In the genomic region with DNA sequence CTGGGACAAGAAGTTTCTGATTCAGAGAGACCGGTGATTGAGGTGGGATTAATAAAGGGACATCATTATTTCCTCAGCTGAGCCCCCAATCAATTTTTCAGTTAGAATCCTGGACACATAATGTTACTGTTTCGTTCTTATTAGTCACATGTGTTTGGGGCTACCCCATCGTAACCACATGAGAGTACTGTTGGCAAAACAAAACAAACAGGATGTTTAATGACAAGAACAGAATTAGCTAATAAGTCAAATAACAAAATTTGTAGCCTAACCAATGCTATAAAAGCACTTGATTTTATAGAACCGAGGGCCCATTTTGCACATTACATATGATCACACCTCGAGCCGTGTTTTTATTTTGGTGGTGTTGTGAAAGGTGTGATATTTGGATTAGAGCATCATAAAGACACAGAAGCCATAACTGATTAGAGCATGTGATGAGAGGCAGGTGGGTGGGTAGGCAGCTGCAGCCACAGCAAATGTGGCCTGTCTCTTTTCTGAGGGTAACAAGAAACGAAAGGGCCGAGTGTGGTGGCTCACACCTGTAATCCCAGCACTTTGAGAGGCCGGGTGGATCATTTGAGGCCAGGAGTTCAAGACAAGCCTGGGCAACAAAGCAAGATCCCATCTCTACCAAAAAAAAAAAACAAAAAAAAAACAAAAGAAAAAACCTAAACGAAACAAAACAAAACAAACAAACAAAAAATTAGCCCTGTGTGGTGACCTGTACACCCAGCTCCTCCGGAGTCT, we compare ENCODE assay signal across 1 cellular context.
TF ChIP-seq lines count a peak whose summit lies in the region.

No MANE protein-coding gene starts in this region.

TF ChIP-seq in GM23338, 12 proteins besides CTCF, POLR2A, EP300 and RAD21 (continued from another document):
- TF ChIP-seq ZNF331 (CRISPR knock-in tag; IDR thresholded peaks at IDR 0.05; ENCODE audit: low read depth) (no peak), CREB1 (CRISPR knock-in tag; IDR thresholded peaks at IDR 0.05; ENCODE audit: low read depth) (no peak), ZNF114 (CRISPR knock-in tag; IDR thresholded peaks at IDR 0.05) (no peak), JUNB (IDR thresholded peaks at IDR 0.05; ENCODE audit: unreplicated experiment) (no peak), POLR2AphosphoS5 (IDR thresholded peaks at IDR 0.05; ENCODE audit: low read depth) (no peak), NANOG (IDR thresholded peaks at IDR 0.05; ENCODE audit: borderline replicate concordance) (no peak), EZH2phosphoT487 (IDR thresholded peaks at IDR 0.05; ENCODE audit: unreplicated experiment) (no peak)
- TF ChIP-seq, protein P1, sequence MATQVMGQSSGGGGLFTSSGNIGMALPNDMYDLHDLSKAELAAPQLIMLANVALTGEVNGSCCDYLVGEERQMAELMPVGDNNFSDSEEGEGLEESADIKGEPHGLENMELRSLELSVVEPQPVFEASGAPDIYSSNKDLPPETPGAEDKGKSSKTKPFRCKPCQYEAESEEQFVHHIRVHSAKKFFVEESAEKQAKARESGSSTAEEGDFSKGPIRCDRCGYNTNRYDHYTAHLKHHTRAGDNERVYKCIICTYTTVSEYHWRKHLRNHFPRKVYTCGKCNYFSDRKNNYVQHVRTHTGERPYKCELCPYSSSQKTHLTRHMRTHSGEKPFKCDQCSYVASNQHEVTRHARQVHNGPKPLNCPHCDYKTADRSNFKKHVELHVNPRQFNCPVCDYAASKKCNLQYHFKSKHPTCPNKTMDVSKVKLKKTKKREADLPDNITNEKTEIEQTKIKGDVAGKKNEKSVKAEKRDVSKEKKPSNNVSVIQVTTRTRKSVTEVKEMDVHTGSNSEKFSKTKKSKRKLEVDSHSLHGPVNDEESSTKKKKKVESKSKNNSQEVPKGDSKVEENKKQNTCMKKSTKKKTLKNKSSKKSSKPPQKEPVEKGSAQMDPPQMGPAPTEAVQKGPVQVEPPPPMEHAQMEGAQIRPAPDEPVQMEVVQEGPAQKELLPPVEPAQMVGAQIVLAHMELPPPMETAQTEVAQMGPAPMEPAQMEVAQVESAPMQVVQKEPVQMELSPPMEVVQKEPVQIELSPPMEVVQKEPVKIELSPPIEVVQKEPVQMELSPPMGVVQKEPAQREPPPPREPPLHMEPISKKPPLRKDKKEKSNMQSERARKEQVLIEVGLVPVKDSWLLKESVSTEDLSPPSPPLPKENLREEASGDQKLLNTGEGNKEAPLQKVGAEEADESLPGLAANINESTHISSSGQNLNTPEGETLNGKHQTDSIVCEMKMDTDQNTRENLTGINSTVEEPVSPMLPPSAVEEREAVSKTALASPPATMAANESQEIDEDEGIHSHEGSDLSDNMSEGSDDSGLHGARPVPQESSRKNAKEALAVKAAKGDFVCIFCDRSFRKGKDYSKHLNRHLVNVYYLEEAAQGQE (IDR thresholded peaks at IDR 0.05; ENCODE audit: unreplicated experiment), result no peak
- TF ChIP-seq, protein P2, sequence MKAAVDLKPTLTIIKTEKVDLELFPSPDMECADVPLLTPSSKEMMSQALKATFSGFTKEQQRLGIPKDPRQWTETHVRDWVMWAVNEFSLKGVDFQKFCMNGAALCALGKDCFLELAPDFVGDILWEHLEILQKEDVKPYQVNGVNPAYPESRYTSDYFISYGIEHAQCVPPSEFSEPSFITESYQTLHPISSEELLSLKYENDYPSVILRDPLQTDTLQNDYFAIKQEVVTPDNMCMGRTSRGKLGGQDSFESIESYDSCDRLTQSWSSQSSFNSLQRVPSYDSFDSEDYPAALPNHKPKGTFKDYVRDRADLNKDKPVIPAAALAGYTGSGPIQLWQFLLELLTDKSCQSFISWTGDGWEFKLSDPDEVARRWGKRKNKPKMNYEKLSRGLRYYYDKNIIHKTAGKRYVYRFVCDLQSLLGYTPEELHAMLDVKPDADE (IDR thresholded peaks at IDR 0.05), result no peak
